26 cellular contexts compared by ENCODE assay signal in genomic region chr1:171884475-171884874, GRCh38. TPM values are rescaled to one million over a fixed set of nuclear protein-coding genes. Genes with fewer than 3 reads are reported as not detected.
DNase-seq lines count a peak whose midpoint lies in the region.
"Had no signal": no experiment of that assay in that cellular context is flagged by ENCODE, and none has a peak within 500 bp of the region (broad histone marks: within the 10 kb centered on the region; RNA-seq: fewer than 3 reads in every experiment).

No MANE protein-coding gene starts in this region.

- H2AK5ac ChIP-seq in neuronal stem cell (ENCODE audit: low read depth, low read length): no peak overlapping the region

- H2BK12ac ChIP-seq in neuronal stem cell (ENCODE audit: low read length): no peak overlapping the region

- peak; percentile 15 for DNase-seq in activated naive CD4-positive, alpha-beta T cell treated with anti-CD3 and anti-CD28 coated beads for 36 hours
- no peak for DNase-seq in activated naive CD4-positive, alpha-beta T cell (lab: John Stamatoyannopoulos, UW)
- DNase-seq in HT1080 (ENCODE audit: low read depth) (peak; percentile 14), neuronal stem cell (ENCODE audit: low spot score) (no peak), activated gamma-delta T cell treated with Interleukin-2 at 50 U/mL for 16 hours (no peak), foreskin melanocyte (no peak)
- DNase-seq in effector memory CD4-positive, alpha-beta T cell: no peak
- DNase-seq: activated CD4-positive, alpha-beta memory T cell treated with anti-CD3 and anti-CD28 coated beads, Interleukin-2, amount 10 ng/mL, durations not matched to agents 7 days and 5 days; activated CD4-positive, alpha-beta T cell treated with anti-CD3 and anti-CD28 coated beads for 1 hour; activated gamma-delta T cell; activated T-cell treated with anti-CD3 and anti-CD28 coated beads for 4 hours; amniotic stem cell; effector CD8-positive, alpha-beta T cell; H7; hypothalamus; immature natural killer cell; KG1; naive B cell; NCI-H1436 treated with DMSO at 0.1 percent for 48 hours; NCI-H2107; nucleus accumbens; sigmoid colon; stimulated activated naive CD4-positive, alpha-beta T cell; testis had no signal

- CTCF ChIA-PET in activated naive CD4-positive, alpha-beta T cell treated with anti-CD3 and anti-CD28 coated beads for 36 hours (lab: Charles Lee): no interaction called here

- H3K4ac ChIP-seq in neuronal stem cell (ENCODE audit: low read length): no peak overlapping the region

- H3K4me1 Mint-ChIP-seq in activated naive CD4-positive, alpha-beta T cell treated with anti-CD3 and anti-CD28 coated beads for 36 hours (ENCODE audit: low read depth): peaks cover 13% of the 10 kb centered on the region
- H3K4me1 Mint-ChIP-seq: immature natural killer cell, naive B cell had no signal

- no peak overlapping the region for H2BK5ac ChIP-seq in neuronal stem cell (ENCODE audit: low read length)

- no CpG with 5 or more reads among the region's 1 CpG for WGBS in neuronal stem cell (ENCODE audit: extremely low coverage in 2 of 2, insufficient read length in 2 of 2, insufficient replicate concordance in 1 of 2), 2 donors

- no peaks in the 10 kb centered on the region for H3K9me3 ChIP-seq in neuronal stem cell (replicated peaks in 1 of 2; ENCODE audit: control insufficient read depth in 2 of 2, insufficient read depth in 1 of 2, low read depth in 1 of 2, low read length in 2 of 2)
- H3K9me3 ChIP-seq in effector memory CD4-positive, alpha-beta T cell (ENCODE audit: control insufficient read depth, low read length): no peaks in the 10 kb centered on the region
- H3K9me3 ChIP-seq: prostate gland, sigmoid colon, testis had no signal

- intact Hi-C loops in activated naive CD4-positive, alpha-beta T cell treated with anti-CD3 and anti-CD28 coated beads for 36 hours (cut with micrococcal nuclease): no loop called here

- H2BK120ac ChIP-seq in neuronal stem cell (ENCODE audit: low read depth, low read length): no peak overlapping the region

- no peak overlapping the region for H3K4me3 ChIP-seq in neuronal stem cell (ENCODE audit: low read length in 2 of 2)
- no peak overlapping the region for H3K4me3 ChIP-seq in effector memory CD4-positive, alpha-beta T cell (ENCODE audit: insufficient read depth, low read depth, low read length, poor library complexity, severe bottlenecking)
- H3K4me3 ChIP-seq: prostate gland, sigmoid colon, testis had no signal

- peaks cover 0 to 2% of the 10 kb centered on the region in 2 donors for H3K4me1 ChIP-seq in neuronal stem cell (ENCODE audit: control insufficient read depth in 2 of 2, insufficient read depth in 1 of 2, low read depth in 1 of 2, low read length in 2 of 2)
- H3K4me1 ChIP-seq in effector memory CD4-positive, alpha-beta T cell (ENCODE audit: control insufficient read depth, insufficient read depth, low read length, poor library complexity, severe bottlenecking): no peaks in the 10 kb centered on the region
- H3K4me1 ChIP-seq: prostate gland, sigmoid colon, testis had no signal

- no peak overlapping the region for H3K14ac ChIP-seq in neuronal stem cell (ENCODE audit: low read length)

- no peaks in the 10 kb centered on the region for H3K27me3 ChIP-seq in neuronal stem cell (ENCODE audit: control insufficient read depth in 3 of 3, insufficient read depth in 3 of 3, low read depth in 1 of 3, low read length in 3 of 3)
- no peaks in the 10 kb centered on the region for H3K27me3 ChIP-seq in effector memory CD4-positive, alpha-beta T cell (replicated peaks; ENCODE audit: control insufficient read depth, insufficient read depth, low read length, poor library complexity, severe bottlenecking)
- H3K27me3 ChIP-seq: sigmoid colon, testis had no signal

- no peak overlapping the region for H4K8ac ChIP-seq in neuronal stem cell (ENCODE audit: low read depth, low read length)

- H4K91ac ChIP-seq in neuronal stem cell (ENCODE audit: low read depth, low read length, poor library complexity): no peak overlapping the region

- no peak overlapping the region for H3K9ac ChIP-seq in neuronal stem cell (ENCODE audit: low read depth, low read length, poor library complexity)

- H3K4me3 Mint-ChIP-seq in activated naive CD4-positive, alpha-beta T cell treated with anti-CD3 and anti-CD28 coated beads for 36 hours: no peak overlapping the region
- H3K4me3 Mint-ChIP-seq: activated CD4-positive, alpha-beta memory T cell treated with anti-CD3 and anti-CD28 coated beads, Interleukin-2, amount 10 ng/mL, durations not matched to agents 7 days and 5 days; immature natural killer cell; naive B cell had no signal

- no peak overlapping the region for H3K23ac ChIP-seq in neuronal stem cell (ENCODE audit: low read depth, low read length, poor library complexity)

- H3K27ac Mint-ChIP-seq in activated naive CD4-positive, alpha-beta T cell treated with anti-CD3 and anti-CD28 coated beads for 36 hours: no peak overlapping the region
- H3K27ac Mint-ChIP-seq: activated CD4-positive, alpha-beta memory T cell treated with anti-CD3 and anti-CD28 coated beads, Interleukin-2, amount 10 ng/mL, durations not matched to agents 7 days and 5 days; immature natural killer cell; naive B cell had no signal

- no peaks in the 10 kb centered on the region for H3K36me3 Mint-ChIP-seq in activated naive CD4-positive, alpha-beta T cell treated with anti-CD3 and anti-CD28 coated beads for 36 hours (ENCODE audit: low read depth)
- H3K36me3 Mint-ChIP-seq: immature natural killer cell, naive B cell had no signal

- no peak overlapping the region for H2BK15ac ChIP-seq in neuronal stem cell (ENCODE audit: low read length)

- H2AFZ ChIP-seq in neuronal stem cell (ENCODE audit: low read length): peak overlapping the region; percentile 57

- H3K27ac ChIP-seq in angular gyrus (ENCODE audit: low read depth, low read length) (peak overlapping the region; percentile 14), neuronal stem cell (replicated peaks; ENCODE audit: low read length) (no peak overlapping the region)
- H3K27ac ChIP-seq in effector memory CD4-positive, alpha-beta T cell (ENCODE audit: insufficient read depth, low read length, poor library complexity, severe bottlenecking): no peak overlapping the region
- H3K27ac ChIP-seq: prostate gland, sigmoid colon, testis had no signal

- no peaks in the 10 kb centered on the region for H3K9me3 Mint-ChIP-seq in activated naive CD4-positive, alpha-beta T cell treated with anti-CD3 and anti-CD28 coated beads for 36 hours
- H3K9me3 Mint-ChIP-seq: immature natural killer cell, naive B cell had no signal

- no peaks in the 10 kb centered on the region for H3K27me3 Mint-ChIP-seq in activated naive CD4-positive, alpha-beta T cell treated with anti-CD3 and anti-CD28 coated beads for 36 hours (ENCODE audit: low read depth)
- H3K27me3 Mint-ChIP-seq: activated CD4-positive, alpha-beta memory T cell treated with anti-CD3 and anti-CD28 coated beads, Interleukin-2, amount 10 ng/mL, durations not matched to agents 7 days and 5 days; naive B cell had no signal

- no peaks in the 10 kb centered on the region for H3K36me3 ChIP-seq in neuronal stem cell (replicated peaks in 1 of 2; ENCODE audit: control insufficient read depth in 2 of 2, insufficient read depth in 2 of 2, low read length in 2 of 2)
- no peaks in the 10 kb centered on the region for H3K36me3 ChIP-seq in effector memory CD4-positive, alpha-beta T cell (ENCODE audit: control insufficient read depth, insufficient read depth, low read length)
- H3K36me3 ChIP-seq: prostate gland, sigmoid colon had no signal

- H3K4me2 ChIP-seq in neuronal stem cell (ENCODE audit: insufficient read depth, low read length, poor library complexity, severe bottlenecking): no peak overlapping the region

- no peak overlapping the region for H3K18ac ChIP-seq in neuronal stem cell (ENCODE audit: low read length)

- H3K79me1 ChIP-seq in neuronal stem cell (ENCODE audit: low read depth, low read length): no peaks in the 10 kb centered on the region

RNA-seq across cellular contexts. Expression of gene DNM3, which starts 43.2 kb away (rescaled TPM):
- total RNA-seq in activated naive CD4-positive, alpha-beta T cell treated with anti-CD3 and anti-CD28 coated beads for 36 hours: under 1 TPM; 0.96 to 0.98 TPM
- total RNA-seq in HT1080 (2014; rRNA removed; shearing (Covaris generic)): 1.6 and 1.8 TPM in 2 replicates
- polyA plus RNA-seq in HT1080 (2015; cell fraction: cytosol; rRNA removed): 0.80 and 0.84 TPM in 2 replicates
- 0.84 and 1.1 TPM in 2 replicates for polyA plus RNA-seq in HT1080 (2015; cell fraction: nucleus; rRNA removed)
- polyA plus RNA-seq in neuronal stem cell (2013, experiment 1 of 2): 0.59 TPM
- polyA plus RNA-seq in neuronal stem cell (2013, experiment 2 of 2): 0.76 TPM

Comparison
In these comparisons a context has a peak if more than half of its experiments do, and no peak if none do; other contexts are left out.
1. DNase-seq: peak in activated naive CD4-positive, alpha-beta T cell treated with anti-CD3 and anti-CD28 coated beads for 36 hours (single experiment) and HT1080 (single experiment); none in activated naive CD4-positive, alpha-beta T cell (0 of 4), neuronal stem cell (single experiment), activated gamma-delta T cell treated with Interleukin-2 at 50 U/mL for 16 hours (single experiment), foreskin melanocyte (single experiment) and effector memory CD4-positive, alpha-beta T cell (0 of 3).